ENCODE assay signal across 28 cellular contexts in the genomic region with DNA sequence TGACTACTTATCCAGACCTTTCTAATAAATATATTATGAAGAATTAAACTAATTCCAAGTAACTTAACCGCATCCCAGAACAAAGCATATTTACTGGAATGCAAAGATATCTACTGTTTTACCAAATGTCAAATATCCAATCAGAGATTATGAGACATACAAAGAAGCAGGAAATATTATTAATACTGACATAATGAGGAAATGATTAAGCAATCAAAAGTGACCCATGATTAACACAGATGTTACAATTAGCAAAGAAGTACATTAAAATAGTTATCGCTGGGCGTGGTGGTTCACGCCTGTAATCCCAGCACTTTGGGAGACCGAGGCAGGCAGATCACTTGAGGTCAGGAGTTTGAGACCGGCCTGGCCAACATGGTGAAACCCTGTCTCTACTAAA.
"Had no signal": no experiment of that assay in that cellular context is flagged by ENCODE, and none has a peak within 500 bp of the region (broad histone marks: within the 10 kb centered on the region; RNA-seq: fewer than 3 reads in every experiment).

No MANE protein-coding gene starts in this region.

- FAIRE-seq: urothelium cell line had no signal

- H3K27ac ChIP-seq: stomach, suprapubic skin, testis, thoracic aorta, thyroid gland, tibial artery, tibial nerve, transverse colon, upper lobe of left lung, upper lobe of right lung, uterus, vagina had no signal

- H3K4me1 Mint-ChIP-seq: stimulated activated effector memory CD8-positive, alpha-beta T cell treated with anti-CD3 and anti-CD28 coated beads, Interleukin-12 subunit alpha, Interleukin-12 subunit beta, amount 100 ng/mL, for 72 hours; stimulated activated naive CD8-positive, alpha-beta T cell treated with anti-CD3 and anti-CD28 coated beads, Interleukin-15, amount 100 ng/mL, for 72 hours had no signal

- H3K4me3 ChIP-seq: stomach, suprapubic skin, testis, thoracic aorta, thyroid gland, tibial artery, tibial nerve, transverse colon, upper lobe of left lung, upper lobe of right lung, uterus, vagina had no signal

- H3K27ac Mint-ChIP-seq: stimulated activated effector memory CD8-positive, alpha-beta T cell treated with anti-CD3 and anti-CD28 coated beads, Interleukin-12 subunit alpha, Interleukin-12 subunit beta, amount 100 ng/mL, for 72 hours; stimulated activated memory B cell treated with anti-CD40 and anti-IgM and Interleukin-4, amounts not matched to agents 10 μg/mL and 1 μg/mL and 100 μg/mL, for 72 hours; stimulated activated naive B cell treated with anti-CD40 and anti-IgM and Interleukin-4, amounts not matched to agents 10 μg/mL and 1 μg/mL and 100 μg/mL, for 72 hours; stimulated activated naive CD8-positive, alpha-beta T cell treated with anti-CD3 and anti-CD28 coated beads, Interleukin-15, amount 100 ng/mL, for 72 hours; stimulated activated naive CD8-positive, alpha-beta T cell treated with anti-CD3 and anti-CD28 coated beads, Interleukin-15, Interleukin-2, amounts not matched to agents 100 ng/mL and 50 ng/mL, for 24 hours; type B pancreatic cell had no signal

- ATAC-seq: stimulated activated effector memory CD8-positive, alpha-beta T cell treated with anti-CD3 and anti-CD28 coated beads, Interleukin-12 subunit alpha, Interleukin-12 subunit beta, amount 100 ng/mL, for 72 hours; stimulated activated memory B cell treated with anti-CD40 and anti-IgM and Interleukin-4, amounts not matched to agents 10 μg/mL and 1 μg/mL and 100 μg/mL, for 72 hours; stimulated activated naive B cell treated with anti-CD40 and anti-IgM and Interleukin-4, amounts not matched to agents 10 μg/mL and 1 μg/mL and 100 μg/mL, for 72 hours; stimulated activated naive CD8-positive, alpha-beta T cell treated with anti-CD3 and anti-CD28 coated beads, Interleukin-15, amount 100 ng/mL, for 72 hours; stimulated activated naive CD8-positive, alpha-beta T cell treated with anti-CD3 and anti-CD28 coated beads, Interleukin-15, Interleukin-2, amounts not matched to agents 100 U/mL and 50 U/mL, for 24 hours; upper lobe of right lung had no signal

- H3K9me3 ChIP-seq: testis, thyroid gland, vagina had no signal

- H3K27me3 ChIP-seq: testis, thyroid gland, uterus, vagina had no signal

- H3K36me3 ChIP-seq: stomach, suprapubic skin, thoracic aorta, thyroid gland, tibial artery, tibial nerve, transverse colon, upper lobe of left lung, upper lobe of right lung, uterus, vagina had no signal

- H3K4me3 Mint-ChIP-seq: stimulated activated effector memory CD8-positive, alpha-beta T cell treated with anti-CD3 and anti-CD28 coated beads, Interleukin-12 subunit alpha, Interleukin-12 subunit beta, amount 100 ng/mL, for 72 hours; stimulated activated memory B cell treated with anti-CD40 and anti-IgM and Interleukin-4, amounts not matched to agents 10 μg/mL and 1 μg/mL and 100 μg/mL, for 72 hours; stimulated activated naive B cell treated with anti-CD40 and anti-IgM and Interleukin-4, amounts not matched to agents 10 μg/mL and 1 μg/mL and 100 μg/mL, for 72 hours; stimulated activated naive CD8-positive, alpha-beta T cell treated with anti-CD3 and anti-CD28 coated beads, Interleukin-15, amount 100 ng/mL, for 72 hours; stimulated activated naive CD8-positive, alpha-beta T cell treated with anti-CD3 and anti-CD28 coated beads, Interleukin-15, Interleukin-2, amounts not matched to agents 100 ng/mL and 50 ng/mL, for 24 hours; type B pancreatic cell had no signal

- DNase-seq: stimulated activated CD4-positive, alpha-beta T cell treated with anti-CD3 and anti-CD28 coated beads, Interleukin-2, amount 100 ng/mL, for 48 hours; stimulated activated CD4-positive, alpha-beta T cell treated with anti-CD3 and anti-CD28 coated beads, Interleukin-4, amount 100 ng/mL, for 1 hour; stimulated activated CD4-positive, alpha-beta T cell treated with anti-CD3 and anti-CD28 coated beads, Interleukin-4, amount 100 ng/mL, for 24 hours; stimulated activated CD4-positive, alpha-beta T cell treated with anti-CD3 and anti-CD28 coated beads, Interleukin-4, amount 100 ng/mL, for 4 hours; stimulated activated naive B cell treated with anti-CD40 and anti-IgM and Interleukin-4, amounts not matched to agents 10 μg/mL and 1 μg/mL and 100 μg/mL, for 72 hours; stimulated activated naive CD4-positive, alpha-beta T cell; stimulated activated naive CD4-positive, alpha-beta T cell treated with Interleukin-2 at 50 U/mL for 16 hours; stimulated activated naive CD8-positive, alpha-beta T cell treated with anti-CD3 and anti-CD28 coated beads, Interleukin-15, amount 100 ng/mL, for 72 hours; stimulated activated naive CD8-positive, alpha-beta T cell treated with anti-CD3 and anti-CD28 coated beads, Interleukin-15, Interleukin-2, amounts not matched to agents 100 U/mL and 50 U/mL, for 24 hours; stomach; substantia nigra; thyroid gland; transverse colon; trophoblast cell; upper lobe of left lung; upper lobe of right lung; uterus had no signal
